27 cellular contexts compared by ENCODE assay signal in genomic region chr14:53060046-53060445, GRCh38.
DNase-seq lines count a peak whose midpoint lies in the region; FAIRE-seq and TF ChIP-seq lines count a peak whose summit lies in the region.
"Had no signal": no experiment of that assay in that cellular context is flagged by ENCODE, and none has a peak within 500 bp of the region (broad histone marks: within the 10 kb centered on the region; RNA-seq: fewer than 3 reads in every experiment).

No MANE protein-coding gene starts in this region.

- no peaks in the 10 kb centered on the region for H3K27me3 Mint-ChIP-seq in HFFc6 (ENCODE audit: insufficient read depth)
- H3K27me3 Mint-ChIP-seq: activated CD4-positive, alpha-beta T cell treated with anti-CD3 and anti-CD28 coated beads, Interleukin-2, amount 10 ng/mL, durations not matched to agents 24 days and 14 days; B cell; dendritic cell treated with granulocyte-macrophage colony-stimulating factor and Interleukin-4, amounts not matched to agents 40 ng/mL and 50 ng/mL, for 4 days had no signal

- H3K36me3 ChIP-seq in bronchial epithelial cell (ENCODE audit: control insufficient read depth, insufficient read depth, low read length), result no peaks in the 10 kb centered on the region
- H3K36me3 ChIP-seq: adrenal gland, brain microvascular endothelial cell had no signal

- peaks cover 12% of the 10 kb centered on the region for H3K4me1 Mint-ChIP-seq in HFFc6 (ENCODE audit: low read depth)
- H3K4me1 Mint-ChIP-seq: B cell had no signal

- peak; percentile 3 for DNase-seq in NOMO-1 treated with DMSO at 0.1 percent for 48 hours (lab: John Stamatoyannopoulos, UW; ENCODE audit: unreplicated experiment)
- DNase-seq in NOMO-1 treated with dmso at 0.1 percent for 144 hours (lab: John Stamatoyannopoulos, UW; ENCODE audit: unreplicated experiment), result no peak
- peak; percentile 35 for DNase-seq in ELR (ENCODE audit: low read depth)
- peak; percentile 59 for DNase-seq in bronchial epithelial cell (ENCODE audit: low read depth)
- peak; percentile 42 for DNase-seq in iris pigment epithelial cell (ENCODE audit: low read depth)
- no peak for DNase-seq in NCI-H226
- DNase-seq in cerebellar nuclear complex (lab: John Stamatoyannopoulos, UW), result no peak
- no peak for DNase-seq in HFFc6
- DNase-seq: activated CD4-positive, alpha-beta T cell treated with anti-CD3 and anti-CD28 coated beads, Interleukin-2, amount 10 ng/mL, durations not matched to agents 24 days and 14 days; activated gamma-delta T cell; adrenal gland; brain microvascular endothelial cell; COR-L47; DND-41; left cardiac atrium; mesendoderm; NCI-H1694; NCI-H526 treated with DMSO at 0.1 percent for 48 hours had no signal

- no peak for FAIRE-seq in bronchial epithelial cell (lab: Jason Lieb, UNC)
- FAIRE-seq: A204.1, GM12891, H1, HTR-8/SVneo had no signal

- no peaks in the 10 kb centered on the region for H3K27me3 ChIP-seq in bronchial epithelial cell (ENCODE audit: control insufficient read depth, insufficient read depth, low read length)
- H3K27me3 ChIP-seq: adrenal gland, brain microvascular endothelial cell, suprapubic skin had no signal

- H3K4me3 Mint-ChIP-seq in HFFc6, result no peak overlapping the region
- H3K4me3 Mint-ChIP-seq: activated CD4-positive, alpha-beta T cell treated with anti-CD3 and anti-CD28 coated beads, Interleukin-2, amount 10 ng/mL, durations not matched to agents 24 days and 14 days; B cell; dendritic cell treated with granulocyte-macrophage colony-stimulating factor and Interleukin-4, amounts not matched to agents 40 ng/mL and 50 ng/mL, for 4 days; T-helper 1 cell treated with Interleukin-12 subunit alpha and Interleukin-12 subunit beta and Interleukin-4 antibody, amounts not matched to agents 30 μg/mL and 1 μg/mL, for 36 hours had no signal

- no peak for TF ChIP-seq CTCF in bronchial epithelial cell (IDR thresholded peaks at IDR 0.05; ENCODE audit: insufficient read depth, low read length, severe bottlenecking)
- no peak for TF ChIP-seq CTCF in HFFc6 (IDR thresholded peaks at IDR 0.05)

- H3K27ac Mint-ChIP-seq in HFFc6, result no peak overlapping the region
- H3K27ac Mint-ChIP-seq: activated CD4-positive, alpha-beta T cell treated with anti-CD3 and anti-CD28 coated beads, Interleukin-2, amount 10 ng/mL, durations not matched to agents 24 days and 14 days; B cell; dendritic cell treated with granulocyte-macrophage colony-stimulating factor and Interleukin-4, amounts not matched to agents 40 ng/mL and 50 ng/mL, for 4 days; T-helper 1 cell treated with Interleukin-12 subunit alpha and Interleukin-12 subunit beta and Interleukin-4 antibody, amounts not matched to agents 30 μg/mL and 1 μg/mL, for 36 hours had no signal

- H3K4me3 ChIP-seq in bronchial epithelial cell (ENCODE audit: low read depth, low read length), result no peak overlapping the region
- H3K4me3 ChIP-seq: adrenal gland, SK-N-MC, suprapubic skin had no signal

- no peaks in the 10 kb centered on the region for H3K9me3 Mint-ChIP-seq in HFFc6
- H3K9me3 Mint-ChIP-seq: activated CD4-positive, alpha-beta T cell treated with anti-CD3 and anti-CD28 coated beads, Interleukin-2, amount 10 ng/mL, durations not matched to agents 24 days and 14 days; dendritic cell treated with granulocyte-macrophage colony-stimulating factor and Interleukin-4, amounts not matched to agents 40 ng/mL and 50 ng/mL, for 4 days; T-helper 1 cell treated with Interleukin-12 subunit alpha and Interleukin-12 subunit beta and Interleukin-4 antibody, amounts not matched to agents 30 μg/mL and 1 μg/mL, for 36 hours had no signal

- no peaks in the 10 kb centered on the region for H3K36me3 Mint-ChIP-seq in HFFc6 (ENCODE audit: low read depth)

Comparison
In these comparisons a context has a peak if more than half of its experiments do, and no peak if none do; other contexts are left out.
1. DNase-seq: peak in NOMO-1 treated with DMSO at 0.1 percent for 48 hours (single experiment), ELR (single experiment), bronchial epithelial cell (single experiment) and iris pigment epithelial cell (single experiment); none in NOMO-1 treated with dmso at 0.1 percent for 144 hours (single experiment), NCI-H226 (single experiment), cerebellar nuclear complex (0 of 2) and HFFc6 (single experiment).